Comparison of ENCODE assay signal across 8 cellular contexts in the genomic region with DNA sequence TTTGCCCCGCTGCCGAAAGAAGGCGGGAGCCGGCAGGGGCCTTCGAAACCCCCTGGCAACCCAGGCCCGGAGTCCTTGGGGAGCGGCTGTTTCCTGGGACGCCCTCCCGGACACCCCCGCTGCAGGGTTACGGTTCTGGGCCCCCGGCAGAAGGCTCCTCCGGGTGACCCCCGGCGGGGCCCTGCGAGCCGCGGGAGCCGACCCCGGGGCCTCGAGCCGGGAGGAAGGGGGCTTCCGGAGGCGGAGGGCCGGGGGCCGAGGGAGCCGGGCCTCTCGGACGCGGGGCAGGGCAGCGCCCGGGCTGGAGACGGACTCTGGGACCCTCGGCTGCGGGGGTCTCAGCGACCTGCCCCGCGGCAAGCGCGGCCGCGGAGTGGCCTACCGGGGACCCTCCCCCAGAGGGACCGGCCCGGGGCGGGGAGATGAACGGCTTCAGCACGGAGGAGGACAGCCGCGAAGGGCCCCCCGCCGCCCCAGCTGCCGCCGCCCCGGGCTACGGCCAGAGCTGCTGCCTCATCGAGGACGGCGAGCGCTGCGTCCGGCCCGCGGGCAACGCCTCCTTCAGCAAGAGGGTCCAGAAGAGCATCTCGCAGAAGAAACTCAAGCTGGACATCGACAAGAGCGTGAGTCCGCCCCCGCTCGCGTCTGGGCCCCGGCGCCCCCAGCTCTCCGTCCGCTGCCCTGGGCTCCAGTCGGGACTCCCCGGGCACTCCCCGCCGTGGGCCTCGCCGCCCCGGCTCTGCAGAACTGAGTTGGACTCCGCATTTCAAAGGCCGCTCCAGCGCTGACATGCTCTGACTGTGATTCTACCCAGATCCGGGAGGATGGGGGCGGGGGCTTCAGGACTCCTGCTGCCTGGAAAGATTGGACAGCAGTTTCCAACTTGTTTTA. TPM values are rescaled to one million over a fixed set of nuclear protein-coding genes. Genes with fewer than 3 reads are reported as not detected.
DNase-seq lines count a peak whose midpoint lies in the region; ATAC-seq and TF ChIP-seq lines count a peak whose summit lies in the region.

No MANE protein-coding gene starts in this region.

- H3K27ac Mint-ChIP-seq in activated naive CD4-positive, alpha-beta T cell treated with anti-CD3 and anti-CD28 coated beads, Interleukin-2, amount 50 U/mL, for 72 hours, result peak overlapping the region; percentile 74 to 94
- peak overlapping the region; percentile 80 for H3K27ac Mint-ChIP-seq in osteocyte (ENCODE audit: unreplicated experiment)

- no peaks in the 10 kb centered on the region for H3K27me3 Mint-ChIP-seq in osteocyte (ENCODE audit: unreplicated experiment)

- DNase-seq in NCI-H1417 (lab: John Stamatoyannopoulos, UW) (peak; percentile 23 to 57 (median 52)), NCI-H1417 treated with DMSO at 0.1 percent for 48 hours (lab: John Stamatoyannopoulos, UW) (no peak), RKO (ENCODE audit: low spot score) (peak; percentile 70), Right ventricle myocardium inferior (ENCODE audit: missing footprints) (peak; percentile 80), osteocyte (ENCODE audit: extremely low spot score, unreplicated experiment) (peak; percentile 89), ureter (ENCODE audit: low spot score) (peak; percentile 54)
- DNase-seq in activated naive CD4-positive, alpha-beta T cell treated with anti-CD3 and anti-CD28 coated beads, Interleukin-2, amount 50 U/mL, for 72 hours (ENCODE audit: low spot score in 2 of 2), result peak; percentile 44 to 68

- intact Hi-C loops in Right ventricle myocardium inferior (cut with DNase I), result no loop called here

- H3K9me3 Mint-ChIP-seq in activated naive CD4-positive, alpha-beta T cell treated with anti-CD3 and anti-CD28 coated beads, Interleukin-2, amount 50 U/mL, for 72 hours, result no peaks in the 10 kb centered on the region
- H3K9me3 Mint-ChIP-seq in osteocyte (ENCODE audit: unreplicated experiment), result no peaks in the 10 kb centered on the region

- peaks cover 20 to 29% of the 10 kb centered on the region in 2 donors for H3K36me3 Mint-ChIP-seq in activated naive CD4-positive, alpha-beta T cell treated with anti-CD3 and anti-CD28 coated beads, Interleukin-2, amount 50 U/mL, for 72 hours
- peaks cover 17% of the 10 kb centered on the region for H3K36me3 Mint-ChIP-seq in osteocyte (ENCODE audit: unreplicated experiment)

- peaks cover 35% of the 10 kb centered on the region for H3K4me1 Mint-ChIP-seq in osteocyte (ENCODE audit: unreplicated experiment)

- H3K4me3 Mint-ChIP-seq in osteocyte (ENCODE audit: unreplicated experiment), result peak overlapping the region; percentile 87

- no peak for TF ChIP-seq CTCF in osteocyte (IDR thresholded peaks at IDR 0.05)

- ATAC-seq in HG02885 (IDR thresholded peaks at IDR 0.05; ENCODE audit: poor library complexity, unreplicated experiment), result peak; percentile 26
- peak in 1 of 2 donors; percentile 19 for ATAC-seq in activated naive CD4-positive, alpha-beta T cell treated with anti-CD3 and anti-CD28 coated beads, Interleukin-2, amount 50 U/mL, for 72 hours
- peak; percentile 17 for ATAC-seq in Right ventricle myocardium inferior

RNA-seq across cellular contexts. Expression of gene SAP30L, which starts 0.6 kb away (rescaled TPM):
- 10 to 100 TPM; 25.5 to 31.0 TPM for total RNA-seq in activated naive CD4-positive, alpha-beta T cell treated with anti-CD3 and anti-CD28 coated beads, Interleukin-2, amount 50 U/mL, for 72 hours
- total RNA-seq in Right ventricle myocardium inferior (39.2 TPM), osteocyte (45.9 and 53.2 TPM in 2 replicates), ureter (34.6 TPM)

RNA-seq across cellular contexts. Expression of gene HAND1, which starts 31.6 kb away (rescaled TPM):
- not detected for total RNA-seq in activated naive CD4-positive, alpha-beta T cell treated with anti-CD3 and anti-CD28 coated beads, Interleukin-2, amount 50 U/mL, for 72 hours
- total RNA-seq in Right ventricle myocardium inferior (29.8 TPM), osteocyte (not detected in 2 replicates), ureter (not detected)

Comparison
In these comparisons a context has a peak if more than half of its experiments do, and no peak if none do; other contexts are left out.
1. RNA of gene HAND1, which starts 31.6 kb away (total RNA-seq): 29.8 TPM in Right ventricle myocardium inferior (single experiment); not detected in activated naive CD4-positive, alpha-beta T cell treated with anti-CD3 and anti-CD28 coated beads, Interleukin-2, amount 50 U/mL, for 72 hours, not detected in osteocyte and not detected in ureter (single experiment); every median in the first group is over 10 times any median in the second.